ENCODE assay signal across 25 cellular contexts in genomic region chr10:95341716-95342130, GRCh38. TPM values are rescaled to one million over a fixed set of nuclear protein-coding genes. Genes with fewer than 3 reads are reported as not detected.
DNase-seq lines count a peak whose midpoint lies in the region; ATAC-seq, FAIRE-seq and TF ChIP-seq lines count a peak whose summit lies in the region.
"Had no signal": no experiment of that assay in that cellular context is flagged by ENCODE, and none has a peak within 500 bp of the region (broad histone marks: within the 10 kb centered on the region; RNA-seq: fewer than 3 reads in every experiment).

No MANE protein-coding gene starts in this region.

- TF ChIP-seq CTCF in HepG2 (CRISPR knock-in tag; IDR thresholded peaks at IDR 0.05) (no peak), lower leg skin (IDR thresholded peaks at IDR 0.05) (no peak)

- CTCF ChIA-PET in HepG2 (lab: Yijun Ruan, JAX; ENCODE audit: low intra/inter-chr PET ratio, low total read pairs): no interaction called here

- H3K9me3 Mint-ChIP-seq in stimulated activated memory B cell treated with anti-CD40 and anti-IgM and Interleukin-4, amounts not matched to agents 10 μg/mL and 1 μg/mL and 100 μg/mL, for 72 hours: no peaks in the 10 kb centered on the region
- H3K9me3 Mint-ChIP-seq: natural killer cell; stimulated activated naive CD8-positive, alpha-beta T cell treated with anti-CD3 and anti-CD28 coated beads, Interleukin-15, Interleukin-2, amounts not matched to agents 100 ng/mL and 50 ng/mL, for 24 hours had no signal

- no peak overlapping the region for H3K4me3 Mint-ChIP-seq in stimulated activated memory B cell treated with anti-CD40 and anti-IgM and Interleukin-4, amounts not matched to agents 10 μg/mL and 1 μg/mL and 100 μg/mL, for 72 hours
- H3K4me3 Mint-ChIP-seq: activated CD4-positive, alpha-beta T cell treated with anti-CD3 and anti-CD28 coated beads for 36 hours; natural killer cell; stimulated activated naive CD8-positive, alpha-beta T cell treated with anti-CD3 and anti-CD28 coated beads, Interleukin-15, Interleukin-2, amounts not matched to agents 100 ng/mL and 50 ng/mL, for 24 hours had no signal

- in situ Hi-C loops in HepG2 (cut with HindIII; ENCODE audit: extremely low pct_ligation_motif_present, low pct_unique_long_range_greater_than_20kb): no loop called here

- peaks cover 87% of the 10 kb centered on the region for H3K4me1 ChIP-seq in HepG2 (ENCODE audit: insufficient read depth, low read length)
- H3K4me1 ChIP-seq: foreskin keratinocyte, psoas muscle had no signal

- POLR2A ChIA-PET in HepG2 (lab: Yijun Ruan, JAX): no interaction called here

- no peaks in the 10 kb centered on the region for H3K27me3 Mint-ChIP-seq in stimulated activated memory B cell treated with anti-CD40 and anti-IgM and Interleukin-4, amounts not matched to agents 10 μg/mL and 1 μg/mL and 100 μg/mL, for 72 hours
- H3K27me3 Mint-ChIP-seq: stimulated activated naive CD8-positive, alpha-beta T cell treated with anti-CD3 and anti-CD28 coated beads, Interleukin-15, Interleukin-2, amounts not matched to agents 100 ng/mL and 50 ng/mL, for 24 hours had no signal

- ATAC-seq in HepG2: no peak
- ATAC-seq in stimulated activated memory B cell treated with anti-CD40 and anti-IgM and Interleukin-4, amounts not matched to agents 10 μg/mL and 1 μg/mL and 100 μg/mL, for 72 hours: no peak
- ATAC-seq: activated CD4-positive, alpha-beta T cell treated with anti-CD3 and anti-CD28 coated beads for 36 hours; foreskin keratinocyte; HCT116; left lobe of liver; natural killer cell; psoas muscle had no signal

- no peak overlapping the region for H3K27ac Mint-ChIP-seq in stimulated activated memory B cell treated with anti-CD40 and anti-IgM and Interleukin-4, amounts not matched to agents 10 μg/mL and 1 μg/mL and 100 μg/mL, for 72 hours
- H3K27ac Mint-ChIP-seq: activated CD4-positive, alpha-beta T cell treated with anti-CD3 and anti-CD28 coated beads for 36 hours; natural killer cell; stimulated activated naive CD8-positive, alpha-beta T cell treated with anti-CD3 and anti-CD28 coated beads, Interleukin-15, Interleukin-2, amounts not matched to agents 100 ng/mL and 50 ng/mL, for 24 hours had no signal

- BruUV-seq in HepG2 (replicated peaks; lab: Mats Ljungman, UMichigan): no TSS peak

- H3K36me3 ChIP-seq in HepG2 (replicated peaks in 1 of 2; ENCODE audit: control insufficient read depth in 1 of 2, insufficient read depth in 2 of 2, low read length in 2 of 2): peaks cover 8 to 18% of the 10 kb centered on the region in 2 experiments
- H3K36me3 ChIP-seq: MG63 had no signal

- H4K20me1 ChIP-seq in HepG2 (ENCODE audit: insufficient read depth, low read length): no peaks in the 10 kb centered on the region

- no peak overlapping the region for H3K4me2 ChIP-seq in HepG2 (ENCODE audit: low read depth, low read length)

- H3K4me3 ChIP-seq in HepG2 (replicated peaks in 1 of 3; ENCODE audit: insufficient read depth in 1 of 3, low read depth in 2 of 3, low read length in 3 of 3): no peak overlapping the region
- H3K4me3 ChIP-seq in lower leg skin (ENCODE audit: low read depth, poor library complexity, severe bottlenecking): no peak overlapping the region
- H3K4me3 ChIP-seq: MG63, psoas muscle had no signal

- intact Hi-C loops in HepG2 (cut with micrococcal nuclease; ENCODE audit: unreplicated experiment) (no loop called here), lower leg skin (cut with DNase I; ENCODE audit: low total_unique reads) (no loop called here)

- peak in 1 of 2 experiments; percentile 56; a peak in 2 of 4 replicates for TF ChIP-seq EP300 in HepG2 (IDR thresholded peaks at IDR 0.05; ENCODE audit: low read depth in 2 of 2, low read length in 2 of 2)
- TF ChIP-seq EP300 in HepG2 (CRISPR knock-in tag; IDR thresholded peaks at IDR 0.05; ENCODE audit: borderline replicate concordance): no peak

- no peak for FAIRE-seq in HepG2 (lab: Jason Lieb, UNC)
- FAIRE-seq: urothelium cell line had no signal

- peaks cover 10% of the 10 kb centered on the region for H3K4me1 Mint-ChIP-seq in stimulated activated memory B cell treated with anti-CD40 and anti-IgM and Interleukin-4, amounts not matched to agents 10 μg/mL and 1 μg/mL and 100 μg/mL, for 72 hours
- H3K4me1 Mint-ChIP-seq: activated CD4-positive, alpha-beta T cell treated with anti-CD3 and anti-CD28 coated beads for 36 hours; natural killer cell had no signal

- DNase-seq in AG08395 (ENCODE audit: low spot score) (peak; percentile 64), HS-5 (ENCODE audit: low read depth) (peak; percentile 5), dedifferentiated amniotic fluid mesenchymal stem cell (ENCODE audit: extremely low spot score) (peak; percentile 17), HepG2 (ENCODE audit: low spot score) (peak; percentile 35), DMS 273 (lab: John Stamatoyannopoulos, UW; ENCODE audit: unreplicated experiment) (no peak), lower leg skin (ENCODE audit: low spot score in 2 of 2) (no peak), SIG-M5 treated with dmso at 0.1 percent for 504 hours (lab: John Stamatoyannopoulos, UW; ENCODE audit: unreplicated experiment) (no peak)
- DNase-seq: activated CD4-positive, alpha-beta T cell treated with anti-CD3 and anti-CD28 coated beads for 36 hours; activated CD8-positive, alpha-beta memory T cell treated with anti-CD3 and anti-CD28 coated beads, Interleukin-2, amount 50 U/mL, for 48 hours; activated naive CD4-positive, alpha-beta T cell; COR-L47; foreskin keratinocyte; GF-D8; MG63; natural killer cell; NCI-H1930; NCI-H510A; psoas muscle; SIG-M5; T-helper 9 cell had no signal

- TF ChIP-seq RAD21 in HepG2 (CRISPR knock-in tag; IDR thresholded peaks at IDR 0.05): no peak

- H3K9ac ChIP-seq in HepG2 (ENCODE audit: insufficient read depth, low read depth, low read length): no peak overlapping the region

- no peak for TF ChIP-seq POLR2A in HepG2 (IDR thresholded peaks at IDR 0.05; ENCODE audit: insufficient read depth in 1 of 2, low read depth in 2 of 2, low read length in 2 of 2)
- TF ChIP-seq POLR2A in lower leg skin (IDR thresholded peaks at IDR 0.05): no peak

- H3K79me2 ChIP-seq in HepG2 (ENCODE audit: insufficient read depth, low read length): no peaks in the 10 kb centered on the region

- no peak overlapping the region for H2AFZ ChIP-seq in HepG2 (ENCODE audit: low read length)

- H3K27ac ChIP-seq in HepG2 (ENCODE audit: extremely low read length, insufficient read depth, low read length): peak overlapping the region; percentile 52
- H3K27ac ChIP-seq: foreskin keratinocyte, psoas muscle had no signal

- WGBS in HepG2 (ENCODE audit: low lambda C conversion rate): 79% methylated on average over 3 of the region's 3 CpGs
- WGBS in lower leg skin, 2 donors: 81 to 87% methylated on average over 3 of the region's 3 CpGs

- H3K36me3 Mint-ChIP-seq in stimulated activated memory B cell treated with anti-CD40 and anti-IgM and Interleukin-4, amounts not matched to agents 10 μg/mL and 1 μg/mL and 100 μg/mL, for 72 hours: no peaks in the 10 kb centered on the region
- H3K36me3 Mint-ChIP-seq: natural killer cell had no signal

- no peaks in the 10 kb centered on the region for H3K9me3 ChIP-seq in HepG2 (ENCODE audit: low read length)
- H3K9me3 ChIP-seq: MG63, psoas muscle had no signal

- H3K27me3 ChIP-seq in HepG2 (ENCODE audit: control insufficient read depth in 1 of 2, insufficient read depth in 2 of 2, low read length in 2 of 2): no peaks in the 10 kb centered on the region
- H3K27me3 ChIP-seq: foreskin keratinocyte, MG63 had no signal

TF ChIP-seq in HepG2, 621 proteins besides CTCF, POLR2A, EP300 and RAD21 (continues in another document):
- no peak for TF ChIP-seq ZNF883 (CRISPR knock-in tag; IDR thresholded peaks at IDR 0.05; ENCODE audit: not compliant biosample characterization)
- no peak for TF ChIP-seq SKI (IDR thresholded peaks at IDR 0.05; ENCODE audit: partially characterized antibody)
- no peak for TF ChIP-seq SOX13 (IDR thresholded peaks at IDR 0.05)
- peak in 1 of 2 experiments; percentile 37; a peak in 1 of 4 replicates for TF ChIP-seq SOX13 (CRISPR knock-in tag; conservative IDR thresholded peaks at IDR 0.05 in 1 of 2, IDR thresholded peaks at IDR 0.05 in 1 of 2)
- no peak for TF ChIP-seq NBN (conservative IDR thresholded peaks at IDR 0.05)
- TF ChIP-seq PHF8 (CRISPR knock-in tag; IDR thresholded peaks at IDR 0.05): no peak
- TF ChIP-seq TCF7 (IDR thresholded peaks at IDR 0.05; ENCODE audit: low read depth): peak; percentile 46; the same call in 1 of the 2 replicates
- no peak for TF ChIP-seq ZNF558 (CRISPR knock-in tag; IDR thresholded peaks at IDR 0.05; ENCODE audit: borderline replicate concordance)
- no peak for TF ChIP-seq PAX8 (CRISPR knock-in tag; IDR thresholded peaks at IDR 0.05; ENCODE audit: borderline replicate concordance)
- no peak for TF ChIP-seq CBFB (CRISPR knock-in tag; IDR thresholded peaks at IDR 0.05)

RNA-seq across cellular contexts. Expression of gene PDLIM1, which starts 50.9 kb away (rescaled TPM):
- total RNA-seq in HepG2 (2016; rRNA removed; fragmentation: Illumina TruSeq; extraction: Trizol) (123 and 183 TPM in 2 replicates), lower leg skin (10 to 100 TPM; 46.3 to 85.0 (median 61.4) TPM)
- 60.3 and 60.8 TPM in 2 replicates for total RNA-seq in HepG2 (2016; cell fraction: cytosol; rRNA removed; fragmentation: Illumina TruSeq; extraction: Trizol; ENCODE audit: low read depth)
- total RNA-seq in HepG2 (2016; cell fraction: insoluble cytoplasmic fraction; rRNA removed; fragmentation: Illumina TruSeq; extraction: Trizol): 116 and 166 TPM in 2 replicates
- total RNA-seq in HepG2 (2016; cell fraction: membrane; rRNA removed; fragmentation: Illumina TruSeq; extraction: Trizol): 123 and 134 TPM in 2 replicates
- total RNA-seq in HepG2 (2016; cell fraction: nucleus; rRNA removed; fragmentation: Illumina TruSeq; extraction: Trizol): 78.1 and 97.1 TPM in 2 replicates
- polyA plus RNA-seq in HepG2 (2011; rRNA removed): 109 and 119 TPM in 2 replicates
- 149 and 160 TPM in 2 replicates for polyA plus RNA-seq in HepG2 (2011; cell fraction: cytosol; rRNA removed)
- polyA plus RNA-seq in HepG2 (2011; cell fraction: nucleus; rRNA removed): 55.5 and 63.7 TPM in 2 replicates
- polyA plus RNA-seq in HepG2 (2012): 173 and 180 TPM in 2 replicates
- polyA plus RNA-seq in HepG2 (2016; cell fraction: cytosol; fragmentation: Illumina TruSeq; extraction: Trizol; ENCODE audit: low read depth): 184 TPM in 2 replicates
- 383 and 451 TPM in 2 replicates for polyA plus RNA-seq in HepG2 (2016; cell fraction: insoluble cytoplasmic fraction; fragmentation: Illumina TruSeq; extraction: Trizol; ENCODE audit: low read depth)
- polyA plus RNA-seq in HepG2 (2016; cell fraction: membrane; fragmentation: Illumina TruSeq; extraction: Trizol; ENCODE audit: low read depth): 281 and 307 TPM in 2 replicates
- polyA plus RNA-seq in HepG2 (2016; cell fraction: nucleus; fragmentation: Illumina TruSeq; extraction: Trizol; ENCODE audit: insufficient read depth, low read depth): 213 and 214 TPM in 2 replicates
- 16.6 and 146 TPM in 2 replicates for polyA minus RNA-seq in HepG2 (2011; rRNA and poly(A)+ RNA removed; ENCODE audit: low replicate concordance)
- 132 and 136 TPM in 2 replicates for polyA minus RNA-seq in HepG2 (2011; cell fraction: cytosol; rRNA and poly(A)+ RNA removed)
- 53.7 and 70.4 TPM in 2 replicates for polyA minus RNA-seq in HepG2 (2011; cell fraction: nucleus; rRNA and poly(A)+ RNA removed)

Comparison
In these comparisons a context has a peak if more than half of its experiments do, and no peak if none do; other contexts are left out.
1. DNase-seq: peak in AG08395 (single experiment), HS-5 (single experiment), dedifferentiated amniotic fluid mesenchymal stem cell (single experiment) and HepG2 (single experiment); none in DMS 273 (single experiment), lower leg skin (0 of 2) and SIG-M5 treated with dmso at 0.1 percent for 504 hours (single experiment).